In the genomic region with DNA sequence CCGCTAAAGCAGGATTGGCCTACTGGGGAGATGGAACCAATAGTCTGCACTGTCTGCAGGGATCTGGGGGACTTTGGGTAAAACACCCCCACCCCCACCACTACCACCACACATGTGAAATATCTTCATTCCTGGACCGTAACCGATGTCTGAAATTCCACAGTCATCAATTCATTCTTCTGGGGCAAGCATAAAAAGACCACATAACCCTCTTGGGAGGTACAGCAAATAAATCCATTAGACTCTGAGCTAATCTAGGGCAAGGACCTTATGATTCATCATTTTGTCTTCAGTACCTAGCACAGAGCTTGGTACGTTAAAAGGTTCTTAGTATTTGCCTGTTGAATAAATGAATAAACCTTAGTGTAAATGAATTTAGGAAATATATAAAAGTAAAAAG, we compare ENCODE assay signal across 21 cellular contexts.
"Had no signal": no experiment of that assay in that cellular context is flagged by ENCODE, and none has a peak within 500 bp of the region (broad histone marks: within the 10 kb centered on the region; RNA-seq: fewer than 3 reads in every experiment).

No MANE protein-coding gene starts in this region.

- DNase-seq: activated B cell treated with CpG ODN at 0.5 μM for 24 hours; activated CD4-positive, alpha-beta T cell treated with anti-CD3 and anti-CD28 coated beads, Interleukin-2, amount 50 U/mL, for 1 hour; activated CD8-positive, alpha-beta T cell treated with anti-CD3 and anti-CD28 coated beads for 36 hours; activated naive CD4-positive, alpha-beta T cell treated with Interleukin-2 at 50 U/mL for 16 hours; activated T-cell treated with anti-CD3 and anti-CD28 coated beads, Interleukin-2, amount 50 U/mL, for 48 hours; anterior cingulate cortex; central memory CD4-positive, alpha-beta T cell; foreskin melanocyte; heart right ventricle; left ventricle myocardium superior; pancreas; spleen; stimulated activated naive CD8-positive, alpha-beta T cell treated with anti-CD3 and anti-CD28 coated beads, Interleukin-15, Interleukin-2, amounts not matched to agents 100 U/mL and 50 U/mL, for 24 hours; testis; transverse colon; uterus had no signal

- H3K9me3 ChIP-seq: pancreas, prostate gland, right atrium auricular region, testis, uterus had no signal

- H3K27ac Mint-ChIP-seq: activated B cell treated with CpG ODN at 0.5 μM for 24 hours; activated CD8-positive, alpha-beta T cell treated with anti-CD3 and anti-CD28 coated beads for 36 hours; activated naive CD8-positive, alpha-beta T cell; activated T-helper 2 cell treated with anti-CD3 and anti-CD28 coated beads, Interferon-gamma antibody, Interleukin-2, Interleukin-4, amounts not matched to agents 10 μg/mL and 5 μg/mL and 100 μg/mL, durations not matched to agents 14 hours and 24 hours and 36 hours; nephron had no signal

- H3K4me3 ChIP-seq: heart right ventricle, pancreas, prostate gland, right atrium auricular region, spleen, testis, transverse colon, uterus had no signal

- H3K27me3 ChIP-seq: heart right ventricle, right atrium auricular region, spleen, testis, transverse colon, uterus had no signal

- H3K4me3 Mint-ChIP-seq: activated B cell treated with CpG ODN at 0.5 μM for 24 hours; activated CD8-positive, alpha-beta T cell treated with anti-CD3 and anti-CD28 coated beads for 36 hours; activated naive CD8-positive, alpha-beta T cell; nephron had no signal

- H3K9me3 Mint-ChIP-seq: activated T-helper 2 cell treated with anti-CD3 and anti-CD28 coated beads, Interferon-gamma antibody, Interleukin-2, Interleukin-4, amounts not matched to agents 10 μg/mL and 5 μg/mL and 100 μg/mL, durations not matched to agents 14 hours and 24 hours and 36 hours had no signal

- H3K36me3 ChIP-seq: heart right ventricle, pancreas, prostate gland, right atrium auricular region, spleen, transverse colon, uterus had no signal

- H3K27ac ChIP-seq: heart right ventricle, pancreas, prostate gland, right atrium auricular region, spleen, testis, transverse colon, uterus had no signal

- H3K27me3 Mint-ChIP-seq: activated B cell treated with CpG ODN at 0.5 μM for 24 hours; activated CD8-positive, alpha-beta T cell treated with anti-CD3 and anti-CD28 coated beads for 36 hours; activated naive CD8-positive, alpha-beta T cell had no signal

- H3K4me1 Mint-ChIP-seq: activated B cell treated with CpG ODN at 0.5 μM for 24 hours, nephron had no signal

- H3K4me1 ChIP-seq: heart right ventricle, pancreas, prostate gland, right atrium auricular region, spleen, testis, transverse colon, uterus had no signal

- H3K36me3 Mint-ChIP-seq: activated naive CD8-positive, alpha-beta T cell had no signal
